Comparison of ENCODE assay signal across 18 cellular contexts in genomic region chrX:47080215-47080914, GRCh38. TPM values are rescaled to one million over a fixed set of nuclear protein-coding genes. Genes with fewer than 3 reads are reported as not detected.
"Had no signal": no experiment of that assay in that cellular context is flagged by ENCODE, and none has a peak within 500 bp of the region (broad histone marks: within the 10 kb centered on the region; RNA-seq: fewer than 3 reads in every experiment).

No MANE protein-coding gene starts in this region.

- H3K27me3 ChIP-seq: esophagus squamous epithelium, neutrophil, spleen, thyroid gland had no signal

- H3K9me3 Mint-ChIP-seq: activated B cell treated with CpG ODN at 0.5 μM for 24 hours; activated CD8-positive, alpha-beta T cell treated with anti-CD3 and anti-CD28 coated beads for 36 hours; effector memory CD8-positive, alpha-beta T cell; natural killer cell; stimulated activated memory B cell treated with anti-CD40 and anti-IgM and Interleukin-4, amounts not matched to agents 10 μg/mL and 1 μg/mL and 100 μg/mL, for 72 hours; T-cell had no signal

- ATAC-seq: activated CD8-positive, alpha-beta T cell treated with anti-CD3 and anti-CD28 coated beads for 36 hours; effector memory CD8-positive, alpha-beta T cell; heart right ventricle; natural killer cell; stimulated activated memory B cell treated with anti-CD40 and anti-IgM and Interleukin-4, amounts not matched to agents 10 μg/mL and 1 μg/mL and 100 μg/mL, for 72 hours; T-cell had no signal

- H3K36me3 ChIP-seq: esophagus squamous epithelium, neutrophil, spleen, thyroid gland had no signal

- H3K4me3 ChIP-seq: esophagus squamous epithelium, heart right ventricle, spleen, thyroid gland had no signal

- H3K9me3 ChIP-seq: esophagus squamous epithelium, heart right ventricle, neutrophil, spleen, thyroid gland had no signal

- H2AFZ ChIP-seq: parathyroid adenoma had no signal

- H3K27ac Mint-ChIP-seq: activated B cell treated with CpG ODN at 0.5 μM for 24 hours; activated CD8-positive, alpha-beta T cell treated with anti-CD3 and anti-CD28 coated beads for 36 hours; effector memory CD8-positive, alpha-beta T cell; immature natural killer cell; natural killer cell; stimulated activated memory B cell treated with anti-CD40 and anti-IgM and Interleukin-4, amounts not matched to agents 10 μg/mL and 1 μg/mL and 100 μg/mL, for 72 hours; T-cell had no signal

- H3K4me3 Mint-ChIP-seq: activated B cell treated with CpG ODN at 0.5 μM for 24 hours; activated CD8-positive, alpha-beta T cell treated with anti-CD3 and anti-CD28 coated beads for 36 hours; effector memory CD8-positive, alpha-beta T cell; immature natural killer cell; natural killer cell; stimulated activated memory B cell treated with anti-CD40 and anti-IgM and Interleukin-4, amounts not matched to agents 10 μg/mL and 1 μg/mL and 100 μg/mL, for 72 hours; T-cell had no signal

- H3K36me3 Mint-ChIP-seq: immature natural killer cell; natural killer cell; stimulated activated memory B cell treated with anti-CD40 and anti-IgM and Interleukin-4, amounts not matched to agents 10 μg/mL and 1 μg/mL and 100 μg/mL, for 72 hours; T-cell had no signal

- DNase-seq: activated B cell treated with CpG ODN at 0.5 μM for 24 hours; activated CD4-positive, alpha-beta T cell treated with anti-CD3 and anti-CD28 coated beads for 48 hours; activated CD8-positive, alpha-beta T cell treated with anti-CD3 and anti-CD28 coated beads for 36 hours; activated naive CD4-positive, alpha-beta T cell treated with anti-CD3 and anti-CD28 coated beads, Interleukin-2, amount 50 U/mL, for 16 hours; activated T-cell treated with anti-CD3 and anti-CD28 coated beads, Interleukin-2, amount 50 U/mL, for 1 hour; effector memory CD8-positive, alpha-beta T cell; esophagus squamous epithelium; heart right ventricle; immature natural killer cell; natural killer cell; spleen; stimulated activated CD4-positive, alpha-beta T cell treated with anti-CD3 and anti-CD28 coated beads, Interleukin-4, amount 100 ng/mL, for 4 hours; T-cell had no signal

- H3K4me1 Mint-ChIP-seq: activated B cell treated with CpG ODN at 0.5 μM for 24 hours; immature natural killer cell; natural killer cell; stimulated activated memory B cell treated with anti-CD40 and anti-IgM and Interleukin-4, amounts not matched to agents 10 μg/mL and 1 μg/mL and 100 μg/mL, for 72 hours; T-cell had no signal

- H3K4me1 ChIP-seq: esophagus squamous epithelium, heart right ventricle, parathyroid adenoma, spleen, thyroid gland had no signal

- H3K27ac ChIP-seq: esophagus squamous epithelium, heart right ventricle, neutrophil, parathyroid adenoma, spleen, thyroid gland had no signal

- FAIRE-seq: urothelium cell line had no signal

- H3K9ac ChIP-seq: parathyroid adenoma had no signal

- H3K79me2 ChIP-seq: parathyroid adenoma had no signal

- H3K27me3 Mint-ChIP-seq: activated B cell treated with CpG ODN at 0.5 μM for 24 hours; activated CD8-positive, alpha-beta T cell treated with anti-CD3 and anti-CD28 coated beads for 36 hours; effector memory CD8-positive, alpha-beta T cell; stimulated activated memory B cell treated with anti-CD40 and anti-IgM and Interleukin-4, amounts not matched to agents 10 μg/mL and 1 μg/mL and 100 μg/mL, for 72 hours had no signal

RNA-seq across cellular contexts. Expression of gene RGN, which starts 2.1 kb away (rescaled TPM):
- total RNA-seq: activated CD8-positive, alpha-beta T cell treated with anti-CD3 and anti-CD28 coated beads for 36 hours; natural killer cell had no signal
